Comparison of ENCODE assay signal across 8 cellular contexts in genomic region chr19:18418725-18419194, GRCh38. TPM values are rescaled to one million over a fixed set of nuclear protein-coding genes. Genes with fewer than 3 reads are reported as not detected.
DNase-seq lines count a peak whose midpoint lies in the region; ATAC-seq and TF ChIP-seq lines count a peak whose summit lies in the region.

No MANE protein-coding gene starts in this region.

- no peaks in the 10 kb centered on the region for H3K27me3 Mint-ChIP-seq in dendritic cell treated with granulocyte-macrophage colony-stimulating factor and Interleukin-4, amounts not matched to agents 40 ng/mL and 50 ng/mL, for 4 days
- H3K27me3 Mint-ChIP-seq in type B pancreatic cell: no peaks in the 10 kb centered on the region

- H3K9me3 ChIP-seq in OCI-LY3 (ENCODE audit: insufficient read depth, low read length) (no peaks in the 10 kb centered on the region), mesodermal cell (ENCODE audit: control insufficient read depth, low read length) (no peaks in the 10 kb centered on the region)

- H3K27ac Mint-ChIP-seq in dendritic cell treated with granulocyte-macrophage colony-stimulating factor and Interleukin-4, amounts not matched to agents 40 ng/mL and 50 ng/mL, for 4 days: peak overlapping the region; percentile 95
- H3K27ac Mint-ChIP-seq in type B pancreatic cell: peak overlapping the region; percentile 94

- peaks cover 88% of the 10 kb centered on the region for H3K4me1 Mint-ChIP-seq in dendritic cell treated with granulocyte-macrophage colony-stimulating factor and Interleukin-4, amounts not matched to agents 40 ng/mL and 50 ng/mL, for 4 days (ENCODE audit: low read depth)
- H3K4me1 Mint-ChIP-seq in type B pancreatic cell (ENCODE audit: unreplicated experiment): peaks cover 48% of the 10 kb centered on the region

- DNase-seq in activated CD4-positive, alpha-beta T cell treated with anti-CD3 and anti-CD28 coated beads for 48 hours: peak; percentile 47
- DNase-seq in activated CD4-positive, alpha-beta T cell treated with anti-CD3 and anti-CD28 coated beads for 4 hours: no peak
- DNase-seq in type B pancreatic cell (ENCODE audit: extremely low spot score, unreplicated experiment) (no peak), T-helper 9 cell (no peak)

- WGBS in mesodermal cell (ENCODE audit: insufficient coverage in 2 of 2), 2 experiments: 35 to 50% methylated on average over 18 to 24 of the region's 30 CpGs

- H4K20me1 ChIP-seq in OCI-LY3 (ENCODE audit: insufficient read depth, low read length): peaks cover 34% of the 10 kb centered on the region

- H3K27ac ChIP-seq in OCI-LY3 (ENCODE audit: low read length) (no peak overlapping the region), mesodermal cell (ENCODE audit: low read depth, low read length, severe bottlenecking) (peak overlapping the region; percentile 62)

- H3K36me3 Mint-ChIP-seq in dendritic cell treated with granulocyte-macrophage colony-stimulating factor and Interleukin-4, amounts not matched to agents 40 ng/mL and 50 ng/mL, for 4 days (ENCODE audit: low read depth): peaks cover 31% of the 10 kb centered on the region
- no peaks in the 10 kb centered on the region for H3K36me3 Mint-ChIP-seq in type B pancreatic cell

- intact Hi-C loops in dendritic cell treated with granulocyte-macrophage colony-stimulating factor and Interleukin-4, amounts not matched to agents 40 ng/mL and 50 ng/mL, for 4 days (cut with micrococcal nuclease): loop anchor here (5.0 kb wide), 2 partner anchors 136 to 216 kb away; partner anchors contain the start of genes JUND and RAB3A

- no peak overlapping the region for H3K9ac ChIP-seq in OCI-LY3 (ENCODE audit: low read length)

- no peaks in the 10 kb centered on the region for H3K9me3 Mint-ChIP-seq in dendritic cell treated with granulocyte-macrophage colony-stimulating factor and Interleukin-4, amounts not matched to agents 40 ng/mL and 50 ng/mL, for 4 days
- H3K9me3 Mint-ChIP-seq in type B pancreatic cell: no peaks in the 10 kb centered on the region

- ATAC-seq in HG03457 (IDR thresholded peaks at IDR 0.05; ENCODE audit: unreplicated experiment): no peak

- peak overlapping the region; percentile 80 for H3K4me3 ChIP-seq in OCI-LY3 (ENCODE audit: low read length)
- H3K4me3 ChIP-seq in mesodermal cell (ENCODE audit: extremely low read depth, insufficient read depth, low read length, poor library complexity, severe bottlenecking): peak overlapping the region; percentile 66

- peaks cover 41% of the 10 kb centered on the region for H3K79me2 ChIP-seq in OCI-LY3 (ENCODE audit: low read length)

- H3K4me2 ChIP-seq in OCI-LY3 (ENCODE audit: low read length): peak overlapping the region; percentile 78

- H3K4me1 ChIP-seq in OCI-LY3 (ENCODE audit: low read length) (peaks cover 30% of the 10 kb centered on the region), mesodermal cell (ENCODE audit: control insufficient read depth, insufficient read depth, low read length, poor library complexity, severe bottlenecking) (peaks cover 33% of the 10 kb centered on the region)

- H3K36me3 ChIP-seq in OCI-LY3 (replicated peaks; ENCODE audit: low read depth, low read length) (no peaks in the 10 kb centered on the region), mesodermal cell (ENCODE audit: control insufficient read depth, insufficient read depth, low read length) (peaks cover 5% of the 10 kb centered on the region)

- peaks cover 23% of the 10 kb centered on the region for H3K27me3 ChIP-seq in OCI-LY3 (ENCODE audit: low read depth, low read length)

- no peak for TF ChIP-seq CTCF in OCI-LY3 (IDR thresholded peaks at IDR 0.05; ENCODE audit: low read depth, low read length)
- no peak for TF ChIP-seq CTCF in type B pancreatic cell (conservative IDR thresholded peaks at IDR 0.05)

- H3K4me3 Mint-ChIP-seq in dendritic cell treated with granulocyte-macrophage colony-stimulating factor and Interleukin-4, amounts not matched to agents 40 ng/mL and 50 ng/mL, for 4 days: peak overlapping the region; percentile 71
- peak overlapping the region; percentile 86 for H3K4me3 Mint-ChIP-seq in type B pancreatic cell

- peak overlapping the region; percentile 51; the same call in 1 of the 2 replicates for H2AFZ ChIP-seq in OCI-LY3 (ENCODE audit: low read depth, low read length)

RNA-seq across cellular contexts. Expression of gene SSBP4, which starts 0.4 kb away (rescaled TPM):
- polyA plus RNA-seq in mesodermal cell (2013, experiment 1 of 2): 89.4 TPM
- polyA plus RNA-seq in mesodermal cell (2013, experiment 2 of 2): 70.1 TPM
- 76.7 and 99.0 TPM in 2 replicates for total RNA-seq in type B pancreatic cell (ENCODE audit: low replicate concordance)

RNA-seq across cellular contexts. Expression of gene ISYNA1, which starts 19.2 kb away (rescaled TPM):
- polyA plus RNA-seq in mesodermal cell (2013, experiment 1 of 2): 302 TPM
- 255 TPM for polyA plus RNA-seq in mesodermal cell (2013, experiment 2 of 2)
- total RNA-seq in type B pancreatic cell (ENCODE audit: low replicate concordance): 278 and 303 TPM in 2 replicates

RNA-seq across cellular contexts. Expression of gene LRRC25, which starts 21.3 kb away (rescaled TPM):
- polyA plus RNA-seq in mesodermal cell (2013, experiment 1 of 2): not detected
- not detected for polyA plus RNA-seq in mesodermal cell (2013, experiment 2 of 2)
- total RNA-seq in type B pancreatic cell (ENCODE audit: low replicate concordance): 0.19 TPM in 1 of 2 replicates, not detected in the other

RNA-seq across cellular contexts. Expression of gene GDF15, which starts 32.8 kb away (rescaled TPM):
- polyA plus RNA-seq in mesodermal cell (2013, experiment 1 of 2): 38.5 TPM
- 29.4 TPM for polyA plus RNA-seq in mesodermal cell (2013, experiment 2 of 2)
- 102 and 106 TPM in 2 replicates for total RNA-seq in type B pancreatic cell (ENCODE audit: low replicate concordance)
